26 cellular contexts compared by ENCODE assay signal in the genomic region with DNA sequence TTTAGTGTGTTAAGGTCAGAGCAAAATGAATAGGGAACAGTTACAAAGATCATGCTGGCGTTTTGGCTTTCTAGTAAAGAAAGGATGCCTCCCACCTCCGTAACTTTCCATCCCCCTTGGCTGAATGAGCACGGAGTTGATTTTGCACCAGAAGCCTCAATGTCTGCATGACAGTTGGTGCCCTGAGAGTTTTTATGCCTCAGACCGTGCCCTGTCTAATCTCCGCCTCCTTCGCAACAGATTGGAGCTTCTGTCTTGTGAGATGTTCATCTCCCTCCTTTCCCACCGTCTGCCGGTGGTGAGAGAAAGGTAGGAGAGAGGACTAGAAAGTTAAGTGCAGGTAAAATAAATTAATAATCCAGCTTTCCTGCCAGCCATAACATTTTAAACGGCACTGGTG. TPM values are rescaled to one million over a fixed set of nuclear protein-coding genes. Genes with fewer than 3 reads are reported as not detected.
DNase-seq lines count a peak whose midpoint lies in the region; ATAC-seq and TF ChIP-seq lines count a peak whose summit lies in the region.
"Had no signal": no experiment of that assay in that cellular context is flagged by ENCODE, and none has a peak within 500 bp of the region (broad histone marks: within the 10 kb centered on the region; RNA-seq: fewer than 3 reads in every experiment).

No MANE protein-coding gene starts in this region.

- H3K4me2 ChIP-seq in mesendoderm (ENCODE audit: low read length): peak overlapping the region; percentile 92
- H3K4me2 ChIP-seq: SK-N-SH had no signal

- H3K4me3 ChIP-seq in mesendoderm (ENCODE audit: low read length) (peak overlapping the region; percentile 2), stomach (peak overlapping the region in 3 of 4 donors; percentile 41 to 65 (median 52))
- H3K4me3 ChIP-seq: GM23248 had no signal

- H3K36me3 Mint-ChIP-seq in activated naive CD8-positive, alpha-beta T cell: no peaks in the 10 kb centered on the region
- H3K36me3 Mint-ChIP-seq in activated naive CD8-positive, alpha-beta T cell treated with anti-CD3 and anti-CD28 coated beads for 36 hours: no peaks in the 10 kb centered on the region
- H3K36me3 Mint-ChIP-seq in brain: no peaks in the 10 kb centered on the region
- no peaks in the 10 kb centered on the region for H3K36me3 Mint-ChIP-seq in activated T-cell treated with anti-CD3 and anti-CD28 coated beads, Interleukin-2, amount 50 U/mL, for 4 hours (ENCODE audit: insufficient read depth)

- H3K56ac ChIP-seq in mesendoderm (ENCODE audit: low read length): peak overlapping the region; percentile 88

- H3K23ac ChIP-seq in mesendoderm (ENCODE audit: low read length): no peak overlapping the region

- no peak overlapping the region for H3K27ac Mint-ChIP-seq in activated naive CD8-positive, alpha-beta T cell
- H3K27ac Mint-ChIP-seq in activated naive CD8-positive, alpha-beta T cell treated with anti-CD3 and anti-CD28 coated beads for 36 hours: no peak overlapping the region
- peak overlapping the region in 2 of 5 experiments; percentile 29 to 82 for H3K27ac Mint-ChIP-seq in brain
- H3K27ac Mint-ChIP-seq: activated CD8-positive, alpha-beta T cell treated with anti-CD3 and anti-CD28 coated beads, Interleukin-2, amount 10 ng/mL, durations not matched to agents 7 days and 5 days; activated naive CD4-positive, alpha-beta T cell treated with anti-CD3 and anti-CD28 coated beads for 36 hours; T-helper 2 cell treated with Interferon-gamma antibody and Interleukin-4, amounts not matched to agents 5 μg/mL and 100 μg/mL, for 36 hours had no signal

- no peak overlapping the region for H2BK15ac ChIP-seq in mesendoderm (replicated peaks; ENCODE audit: low read depth)

- H3K27ac ChIP-seq in mesendoderm (ENCODE audit: low read depth, low read length): no peak overlapping the region
- H3K27ac ChIP-seq in stomach: no peak overlapping the region
- H3K27ac ChIP-seq: esophagus squamous epithelium, GM23248 had no signal

- no peaks in the 10 kb centered on the region for H3K9me3 ChIP-seq in stomach
- H3K9me3 ChIP-seq: esophagus squamous epithelium, SK-N-SH had no signal

- H3K9ac ChIP-seq in mesendoderm (ENCODE audit: low read length): peak overlapping the region; percentile 67
- H3K9ac ChIP-seq: GM23248, SK-N-SH had no signal

- TF ChIP-seq CTCF in brain (conservative IDR thresholded peaks at IDR 0.05) (no peak), stomach (IDR thresholded peaks at IDR 0.05) (no peak)

- peaks cover 13% of the 10 kb centered on the region for H3K79me2 ChIP-seq in mesendoderm (ENCODE audit: control insufficient read depth, insufficient read depth, low read length)

- H4K5ac ChIP-seq in mesendoderm (ENCODE audit: low read length): no peak overlapping the region

- no peak for DNase-seq in activated naive CD8-positive, alpha-beta T cell treated with anti-CD3 and anti-CD28 coated beads for 36 hours
- DNase-seq in mesendoderm (no peak), stomach (no peak), NCI-H226 (no peak)
- DNase-seq in activated T-cell treated with anti-CD3 and anti-CD28 coated beads, Interleukin-2, amount 50 U/mL, for 4 hours: no peak
- DNase-seq: activated CD8-positive, alpha-beta T cell treated with anti-CD3 and anti-CD28 coated beads, Interleukin-2, amount 10 ng/mL, durations not matched to agents 7 days and 5 days; activated naive CD4-positive, alpha-beta T cell treated with anti-CD3 and anti-CD28 coated beads for 36 hours; activated T-cell treated with anti-CD3 and anti-CD28 coated beads, Interleukin-2, amount 50 U/mL, for 1 hour; effector memory CD4-positive, alpha-beta T cell; esophagus squamous epithelium; GM23248; left ventricle myocardium superior; NCI-H1048; NCI-H2081; NCI-H524; RPMI8226 had no signal

- H2BK120ac ChIP-seq in mesendoderm (ENCODE audit: low read depth, low read length): no peak overlapping the region

- no peak overlapping the region for H2AK5ac ChIP-seq in mesendoderm (ENCODE audit: low read length)

- H3K4ac ChIP-seq in mesendoderm (ENCODE audit: low read depth, low read length): no peak overlapping the region

- TF ChIP-seq EP300 in stomach (IDR thresholded peaks at IDR 0.05): no peak

- no peaks in the 10 kb centered on the region for H3K36me3 ChIP-seq in mesendoderm (ENCODE audit: control insufficient read depth, insufficient read depth, low read length)
- no peaks in the 10 kb centered on the region for H3K36me3 ChIP-seq in stomach
- H3K36me3 ChIP-seq: esophagus squamous epithelium had no signal

- peaks cover 47% of the 10 kb centered on the region for H3K27me3 Mint-ChIP-seq in activated naive CD8-positive, alpha-beta T cell
- peaks cover 87% of the 10 kb centered on the region for H3K27me3 Mint-ChIP-seq in activated naive CD8-positive, alpha-beta T cell treated with anti-CD3 and anti-CD28 coated beads for 36 hours
- H3K27me3 Mint-ChIP-seq in brain: peaks cover 87% of the 10 kb centered on the region
- H3K27me3 Mint-ChIP-seq in activated T-cell treated with anti-CD3 and anti-CD28 coated beads, Interleukin-2, amount 50 U/mL, for 4 hours (ENCODE audit: low read depth): peaks cover 80% of the 10 kb centered on the region

- no peak for TF ChIP-seq POLR2A in stomach (IDR thresholded peaks at IDR 0.05)

- intact Hi-C loops in stomach (cut with DNase I; ENCODE audit: low total_unique reads): no loop called here

- no peak for ATAC-seq in activated T-cell treated with anti-CD3 and anti-CD28 coated beads, Interleukin-2, amount 50 U/mL, for 4 hours
- ATAC-seq in HG03039 (IDR thresholded peaks at IDR 0.05; ENCODE audit: unreplicated experiment): no peak
- ATAC-seq: activated CD4-positive, CD25-positive, alpha-beta regulatory T cell treated with anti-CD3 and anti-CD28 coated beads, Interleukin-2, amount 50 U/mL, for 24 hours; activated CD8-positive, alpha-beta T cell treated with anti-CD3 and anti-CD28 coated beads, Interleukin-2, amount 10 ng/mL, durations not matched to agents 7 days and 5 days; left ventricle myocardium superior had no signal

- H4K8ac ChIP-seq in mesendoderm (ENCODE audit: low read depth, low read length): no peak overlapping the region

- WGBS in mesendoderm (ENCODE audit: extremely low coverage, insufficient coverage, low lambda C conversion rate): no CpG with 5 or more reads among the region's 9 CpGs
- 10 to 17% (median 14%) methylated on average over 9 of the region's 9 CpGs for WGBS in stomach, 5 donors

- H3K4me1 Mint-ChIP-seq in activated naive CD8-positive, alpha-beta T cell (ENCODE audit: low read depth): peaks cover 10% of the 10 kb centered on the region
- H3K4me1 Mint-ChIP-seq in activated naive CD8-positive, alpha-beta T cell treated with anti-CD3 and anti-CD28 coated beads for 36 hours: no peaks in the 10 kb centered on the region
- peaks cover 28% of the 10 kb centered on the region for H3K4me1 Mint-ChIP-seq in brain
- peaks cover 10% of the 10 kb centered on the region for H3K4me1 Mint-ChIP-seq in activated T-cell treated with anti-CD3 and anti-CD28 coated beads, Interleukin-2, amount 50 U/mL, for 4 hours (ENCODE audit: low read depth)

- H3K27me3 ChIP-seq in mesendoderm (ENCODE audit: insufficient read depth, low read length, poor library complexity) (no peaks in the 10 kb centered on the region), stomach (peaks cover 0 to 75% (median 23%) of the 10 kb centered on the region in 3 donors)

- H3K79me1 ChIP-seq in mesendoderm (ENCODE audit: low read length): peaks cover 4% of the 10 kb centered on the region

- H3K4me3 Mint-ChIP-seq in activated naive CD8-positive, alpha-beta T cell: peak overlapping the region; percentile 63
- no peak overlapping the region for H3K4me3 Mint-ChIP-seq in activated naive CD8-positive, alpha-beta T cell treated with anti-CD3 and anti-CD28 coated beads for 36 hours
- H3K4me3 Mint-ChIP-seq in brain: peak overlapping the region; percentile 73 to 87 (median 83)
- no peak overlapping the region for H3K4me3 Mint-ChIP-seq in activated T-cell treated with anti-CD3 and anti-CD28 coated beads, Interleukin-2, amount 50 U/mL, for 4 hours
- H3K4me3 Mint-ChIP-seq: activated CD8-positive, alpha-beta T cell treated with anti-CD3 and anti-CD28 coated beads, Interleukin-2, amount 10 ng/mL, durations not matched to agents 7 days and 5 days; activated naive CD4-positive, alpha-beta T cell treated with anti-CD3 and anti-CD28 coated beads for 36 hours; T-helper 2 cell treated with Interferon-gamma antibody and Interleukin-4, amounts not matched to agents 5 μg/mL and 100 μg/mL, for 36 hours had no signal

- H3K18ac ChIP-seq in mesendoderm (ENCODE audit: low read length): no peak overlapping the region

- no peak overlapping the region for H2BK5ac ChIP-seq in mesendoderm (ENCODE audit: low read length)

- H3K9me3 Mint-ChIP-seq in activated naive CD8-positive, alpha-beta T cell (ENCODE audit: low read depth): no peaks in the 10 kb centered on the region
- H3K9me3 Mint-ChIP-seq in activated naive CD8-positive, alpha-beta T cell treated with anti-CD3 and anti-CD28 coated beads for 36 hours: no peaks in the 10 kb centered on the region
- peaks cover 0 to 16% (median 0%) of the 10 kb centered on the region in 5 experiments for H3K9me3 Mint-ChIP-seq in brain
- H3K9me3 Mint-ChIP-seq in activated T-cell treated with anti-CD3 and anti-CD28 coated beads, Interleukin-2, amount 50 U/mL, for 4 hours: no peaks in the 10 kb centered on the region
- H3K9me3 Mint-ChIP-seq: activated naive CD4-positive, alpha-beta T cell treated with anti-CD3 and anti-CD28 coated beads for 36 hours; T-helper 2 cell treated with Interferon-gamma antibody and Interleukin-4, amounts not matched to agents 5 μg/mL and 100 μg/mL, for 36 hours had no signal

- peaks cover 2% of the 10 kb centered on the region for H3K4me1 ChIP-seq in mesendoderm (ENCODE audit: control insufficient read depth, low read depth, low read length)
- peaks cover 9 to 35% (median 29%) of the 10 kb centered on the region in 4 donors for H3K4me1 ChIP-seq in stomach

RNA-seq across cellular contexts. Expression of a gene that starts 1.9 kb away (rescaled TPM):
- total RNA-seq in activated naive CD8-positive, alpha-beta T cell treated with anti-CD3 and anti-CD28 coated beads for 36 hours: not detected
- 5.6 TPM for polyA plus RNA-seq in brain (ENCODE audit: insufficient read depth, low read depth, low replicate concordance)
- 2.6 TPM for polyA plus RNA-seq in mesendoderm (2013, experiment 1 of 2)
- polyA plus RNA-seq in mesendoderm (2013, experiment 2 of 2): 2.4 TPM
- total RNA-seq in stomach: 1 to 10 TPM in 1 of 5 donors, under 1 TPM in 1, not detected in 3; 0.89 to 1.7 TPM
- under 1 TPM; 0.58 to 0.81 (median 0.76) TPM for polyA plus RNA-seq in stomach
- total RNA-seq in activated T-cell treated with anti-CD3 and anti-CD28 coated beads, Interleukin-2, amount 50 U/mL, for 4 hours: not detected
- total RNA-seq: activated CD8-positive, alpha-beta T cell treated with anti-CD3 and anti-CD28 coated beads, Interleukin-2, amount 10 ng/mL, durations not matched to agents 7 days and 5 days; activated naive CD4-positive, alpha-beta T cell treated with anti-CD3 and anti-CD28 coated beads for 36 hours; GM23248; HT-29; left ventricle myocardium superior; LHCN-M2; omental fat pad had no signal
- polyA plus RNA-seq: BJ, GM23248, SK-N-SH had no signal

Comparison
In these comparisons a context has a peak if more than half of its experiments do, and no peak if none do; other contexts are left out.
1. H3K4me3 Mint-ChIP-seq: peak in activated naive CD8-positive, alpha-beta T cell (single experiment) and brain (5 of 5); none in activated naive CD8-positive, alpha-beta T cell treated with anti-CD3 and anti-CD28 coated beads for 36 hours (single experiment) and activated T-cell treated with anti-CD3 and anti-CD28 coated beads, Interleukin-2, amount 50 U/mL, for 4 hours (single experiment).